In the genomic region with DNA sequence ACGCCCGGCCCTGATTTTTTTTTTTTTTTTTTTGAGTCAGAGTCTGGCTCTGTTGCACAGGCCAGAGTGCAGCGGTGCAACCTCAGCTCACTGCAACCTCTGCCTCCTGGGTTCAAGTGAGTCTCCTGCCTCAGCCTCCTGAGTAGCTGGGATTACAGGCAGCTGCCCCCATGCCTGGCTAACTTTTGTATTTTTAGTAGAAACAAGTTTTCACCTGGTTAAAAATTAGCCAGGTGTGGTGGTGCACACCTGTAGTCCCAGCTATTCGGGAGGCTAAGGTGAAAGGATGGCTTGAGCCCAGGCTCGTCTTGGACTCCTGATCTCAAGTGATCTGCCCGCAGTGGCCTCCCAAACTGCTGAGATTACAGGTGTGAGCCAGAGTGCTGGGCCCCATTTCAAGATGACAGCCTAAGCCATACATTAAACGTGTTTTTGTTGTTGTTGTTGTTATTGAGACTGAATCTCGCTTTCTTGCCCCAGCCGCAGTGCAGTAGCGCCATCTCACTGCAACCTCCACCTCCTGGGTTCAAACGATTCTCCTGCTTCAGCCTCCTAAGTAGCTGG, we compare ENCODE assay signal across 28 cellular contexts. TPM values are rescaled to one million over a fixed set of nuclear protein-coding genes. Genes with fewer than 3 reads are reported as not detected.
DNase-seq lines count a peak whose midpoint lies in the region; ATAC-seq and TF ChIP-seq lines count a peak whose summit lies in the region.
"Had no signal": no experiment of that assay in that cellular context is flagged by ENCODE, and none has a peak within 500 bp of the region (broad histone marks: within the 10 kb centered on the region; RNA-seq: fewer than 3 reads in every experiment).

No MANE protein-coding gene starts in this region.

- H3K4me1 ChIP-seq in suprapubic skin (no peaks in the 10 kb centered on the region), PC-9 (replicated peaks; ENCODE audit: insufficient read depth) (no peaks in the 10 kb centered on the region)
- H3K4me1 ChIP-seq: Peyer's patch, SJSA1 had no signal

- ATAC-seq in activated CD8-positive, alpha-beta memory T cell treated with anti-CD3 and anti-CD28 coated beads, Interleukin-2, amount 10 ng/mL, durations not matched to agents 7 days and 5 days, result no peak
- ATAC-seq in T-helper 17 cell, result no peak
- ATAC-seq: CD8-positive, alpha-beta T cell; HCT116 had no signal

- H3K9me2 ChIP-seq in PC-9 (ENCODE audit: insufficient read depth), result no peaks in the 10 kb centered on the region

- DNase-seq in activated CD8-positive, alpha-beta memory T cell treated with anti-CD3 and anti-CD28 coated beads, Interleukin-2, amount 50 U/mL, for 48 hours, result peak; percentile 18
- no peak for DNase-seq in activated CD8-positive, alpha-beta memory T cell treated with anti-CD3 and anti-CD28 coated beads, Interleukin-2, amount 10 ng/mL, durations not matched to agents 7 days and 5 days
- DNase-seq in T-helper 17 cell (no peak), mesenteric fat pad (ENCODE audit: low spot score) (peak; percentile 71), suprapubic skin (ENCODE audit: low spot score in 2 of 2) (peak; percentile 20 to 41), NCI-H2107 (lab: John Stamatoyannopoulos, UW) (no peak), PC-9 (no peak), NOMO-1 treated with DMSO at 0.1 percent for 48 hours (lab: John Stamatoyannopoulos, UW; ENCODE audit: unreplicated experiment) (no peak)
- DNase-seq: Calu3; CD8-positive, alpha-beta T cell; DMS79 treated with DMSO at 0.1 percent for 48 hours; GF-D8; NCI-H1092; NCI-H1417 treated with DMSO at 0.1 percent for 48 hours; NCI-H1694 treated with DMSO at 0.1 percent for 48 hours; NCI-H2081; NCI-H2171; NCI-H226; NCI-H510A; NCI-H69 had no signal

- H3K9me3 Mint-ChIP-seq in activated CD8-positive, alpha-beta memory T cell treated with anti-CD3 and anti-CD28 coated beads, Interleukin-2, amount 10 ng/mL, durations not matched to agents 7 days and 5 days (ENCODE audit: low read depth), result no peaks in the 10 kb centered on the region
- H3K9me3 Mint-ChIP-seq: CD8-positive, alpha-beta T cell; IgD-negative memory B cell had no signal

- H4K20me1 ChIP-seq in PC-9 (ENCODE audit: insufficient read depth), result no peaks in the 10 kb centered on the region

- H3K36me3 ChIP-seq in suprapubic skin (peaks cover 78% of the 10 kb centered on the region), PC-9 (ENCODE audit: low read depth) (no peaks in the 10 kb centered on the region)

- peaks cover 57% of the 10 kb centered on the region for H3K36me3 Mint-ChIP-seq in activated CD8-positive, alpha-beta memory T cell treated with anti-CD3 and anti-CD28 coated beads, Interleukin-2, amount 10 ng/mL, durations not matched to agents 7 days and 5 days
- no peaks in the 10 kb centered on the region for H3K36me3 Mint-ChIP-seq in T-helper 17 cell (ENCODE audit: low read depth)

- H2AFZ ChIP-seq in PC-9, result no peak overlapping the region

- no TSS peak for BruUV-seq in PC-9 (replicated peaks; lab: Mats Ljungman, UMichigan)

- TF ChIP-seq EP300 in suprapubic skin (IDR thresholded peaks at IDR 0.05), result no peak

- no peaks in the 10 kb centered on the region for H3K79me2 ChIP-seq in PC-9 (ENCODE audit: low read depth)

- intact Hi-C loops in PC-9 (cut with micrococcal nuclease; ENCODE audit: unreplicated experiment), result no loop called here

- CTCF ChIA-PET in activated CD8-positive, alpha-beta memory T cell treated with anti-CD3 and anti-CD28 coated beads, Interleukin-2, amount 10 ng/mL, durations not matched to agents 7 days and 5 days (lab: Charles Lee), result no interaction called here
- CTCF ChIA-PET in PC-9 (lab: Charles Lee), result no interaction called here

- no peaks in the 10 kb centered on the region for H3K4me1 Mint-ChIP-seq in activated CD8-positive, alpha-beta memory T cell treated with anti-CD3 and anti-CD28 coated beads, Interleukin-2, amount 10 ng/mL, durations not matched to agents 7 days and 5 days
- no peaks in the 10 kb centered on the region for H3K4me1 Mint-ChIP-seq in T-helper 17 cell
- H3K4me1 Mint-ChIP-seq: B cell, IgD-negative memory B cell had no signal

- no peak overlapping the region for H3K4me2 ChIP-seq in PC-9
- H3K4me2 ChIP-seq: KMS-11 had no signal

- H3K9me3 ChIP-seq in T-helper 17 cell (ENCODE audit: control insufficient read depth, low read length, poor library complexity, severe bottlenecking) (no peaks in the 10 kb centered on the region), suprapubic skin (no peaks in the 10 kb centered on the region), PC-9 (ENCODE audit: insufficient read depth, low read depth) (no peaks in the 10 kb centered on the region)
- H3K9me3 ChIP-seq: Peyer's patch, SJSA1 had no signal

- H3K27ac Mint-ChIP-seq in activated CD8-positive, alpha-beta memory T cell treated with anti-CD3 and anti-CD28 coated beads, Interleukin-2, amount 10 ng/mL, durations not matched to agents 7 days and 5 days, result no peak overlapping the region
- peak overlapping the region; percentile 9 for H3K27ac Mint-ChIP-seq in T-helper 17 cell
- H3K27ac Mint-ChIP-seq: B cell; CD8-positive, alpha-beta T cell had no signal

- POLR2A ChIA-PET in PC-9 (lab: Charles Lee; ENCODE audit: unreplicated experiment), result no interaction called here

- H3K4me3 Mint-ChIP-seq in activated CD8-positive, alpha-beta memory T cell treated with anti-CD3 and anti-CD28 coated beads, Interleukin-2, amount 10 ng/mL, durations not matched to agents 7 days and 5 days, result no peak overlapping the region
- no peak overlapping the region for H3K4me3 Mint-ChIP-seq in T-helper 17 cell
- H3K4me3 Mint-ChIP-seq: B cell; CD8-positive, alpha-beta T cell; IgD-negative memory B cell had no signal

- no peaks in the 10 kb centered on the region for H3K27me3 Mint-ChIP-seq in activated CD8-positive, alpha-beta memory T cell treated with anti-CD3 and anti-CD28 coated beads, Interleukin-2, amount 10 ng/mL, durations not matched to agents 7 days and 5 days
- H3K27me3 Mint-ChIP-seq in T-helper 17 cell, result no peaks in the 10 kb centered on the region
- H3K27me3 Mint-ChIP-seq: B cell, IgD-negative memory B cell had no signal

- 95% methylated on average over 11 of the region's 11 CpGs for WGBS in suprapubic skin

- H3F3A ChIP-seq in PC-9 (ENCODE audit: insufficient read depth, low read depth), result no peaks in the 10 kb centered on the region

- TF ChIP-seq CTCF in suprapubic skin (IDR thresholded peaks at IDR 0.05), result no peak
- no peak for TF ChIP-seq CTCF in PC-9 (conservative IDR thresholded peaks at IDR 0.05)

- no peak for TF ChIP-seq POLR2A in suprapubic skin (IDR thresholded peaks at IDR 0.05)

- H3K27me3 ChIP-seq in suprapubic skin, result no peaks in the 10 kb centered on the region
- H3K27me3 ChIP-seq in PC-9 (ENCODE audit: insufficient read depth, low read depth), result no peaks in the 10 kb centered on the region
- H3K27me3 ChIP-seq: Peyer's patch, SJSA1 had no signal

- H3K27ac ChIP-seq in suprapubic skin (no peak overlapping the region), PC-9 (no peak overlapping the region)
- H3K27ac ChIP-seq: 22Rv1, C4-2B, KMS-11, Peyer's patch, SJSA1 had no signal

- no peak overlapping the region for H3K4me3 ChIP-seq in suprapubic skin
- H3K4me3 ChIP-seq in PC-9, result no peak overlapping the region
- H3K4me3 ChIP-seq: Peyer's patch, SJSA1 had no signal

RNA-seq across cellular contexts. Expression of gene EAPP, which starts 42.7 kb away (rescaled TPM):
- 10 to 100 TPM; 25.2 to 29.8 TPM for total RNA-seq in activated CD8-positive, alpha-beta memory T cell treated with anti-CD3 and anti-CD28 coated beads, Interleukin-2, amount 10 ng/mL, durations not matched to agents 7 days and 5 days
- total RNA-seq in T-helper 17 cell (10 to 100 TPM; 64.7 to 67.6 TPM), mesenteric fat pad (22.1 TPM), suprapubic skin (10 to 100 TPM; 31.6 to 52.5 (median 43.7) TPM), PC-9 (2021) (23.2 and 27.2 TPM in 2 replicates)

RNA-seq across cellular contexts. Expression of gene SNX6, which starts 47.7 kb away (rescaled TPM):
- 10 to 100 TPM; 67.8 to 70.9 TPM for total RNA-seq in activated CD8-positive, alpha-beta memory T cell treated with anti-CD3 and anti-CD28 coated beads, Interleukin-2, amount 10 ng/mL, durations not matched to agents 7 days and 5 days
- total RNA-seq in T-helper 17 cell (10 to 100 TPM; 67.3 to 87.2 TPM), mesenteric fat pad (97.4 TPM), suprapubic skin (10 to 100 TPM; 51.7 to 89.1 (median 70.9) TPM), PC-9 (2021) (43.0 and 51.8 TPM in 2 replicates)

Comparison
In these comparisons a context has a peak if more than half of its experiments do, and no peak if none do; other contexts are left out.
1. DNase-seq: peak in activated CD8-positive, alpha-beta memory T cell treated with anti-CD3 and anti-CD28 coated beads, Interleukin-2, amount 50 U/mL, for 48 hours (single experiment), mesenteric fat pad (single experiment) and suprapubic skin (2 of 2); none in activated CD8-positive, alpha-beta memory T cell treated with anti-CD3 and anti-CD28 coated beads, Interleukin-2, amount 10 ng/mL, durations not matched to agents 7 days and 5 days (single experiment), T-helper 17 cell (0 of 3), NCI-H2107 (single experiment), PC-9 (0 of 2) and NOMO-1 treated with DMSO at 0.1 percent for 48 hours (single experiment).